ENCODE assay signal across 8 cellular contexts in the genomic region with DNA sequence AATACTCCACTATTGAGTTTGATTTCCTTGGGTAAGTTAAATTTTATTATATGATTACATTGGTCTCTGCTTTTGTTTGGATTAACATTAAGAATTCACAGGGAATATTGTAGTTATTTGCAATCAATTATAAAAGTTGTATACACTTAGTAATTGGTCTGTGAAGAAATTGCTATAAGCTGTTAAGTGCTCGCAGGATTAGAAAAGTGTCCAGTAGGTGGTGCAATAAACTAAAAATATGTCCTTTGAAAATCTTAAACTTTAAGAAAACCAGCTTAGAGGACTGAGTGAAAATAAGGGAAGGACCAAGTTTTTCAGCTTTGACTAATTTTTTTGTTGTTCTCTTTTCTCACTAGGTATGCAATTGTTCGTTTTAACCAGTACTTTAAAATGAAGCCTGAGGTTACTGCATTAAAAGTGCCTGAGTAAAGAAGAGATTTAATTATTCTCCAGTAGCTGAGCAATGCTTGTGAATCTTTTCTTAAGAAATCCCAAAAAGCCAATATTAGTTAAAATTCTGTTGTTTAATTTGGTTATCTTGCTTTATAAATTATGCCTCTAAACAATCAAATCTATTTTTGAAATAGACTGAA. TPM values are rescaled to one million over a fixed set of nuclear protein-coding genes. Genes with fewer than 3 reads are reported as not detected.
DNase-seq lines count a peak whose midpoint lies in the region; ATAC-seq and TF ChIP-seq lines count a peak whose summit lies in the region.

No MANE protein-coding gene starts in this region.

- H3F3A ChIP-seq in neural cell (ENCODE audit: insufficient read depth, low read length, poor library complexity, severe bottlenecking), result no peaks in the 10 kb centered on the region

- peak; percentile 66 for TF ChIP-seq RAD21 in neural cell (conservative IDR thresholded peaks at IDR 0.05)

- no peak overlapping the region for H3K9ac ChIP-seq in colonic mucosa (ENCODE audit: low read depth in 2 of 2, low read length in 2 of 2)
- no peak overlapping the region for H3K9ac ChIP-seq in neural cell (ENCODE audit: low read length)

- H3K4me3 ChIP-seq in colonic mucosa (no peak overlapping the region), neural cell (ENCODE audit: low read length) (no peak overlapping the region)

- no peak overlapping the region for H3K27ac Mint-ChIP-seq in activated CD4-positive, alpha-beta T cell treated with anti-CD3 and anti-CD28 coated beads for 36 hours
- H3K27ac Mint-ChIP-seq in activated CD4-positive, alpha-beta T cell treated with anti-CD3 and anti-CD28 coated beads, Interleukin-2, amount 10 ng/mL, durations not matched to agents 24 days and 14 days, result no peak overlapping the region
- H3K27ac Mint-ChIP-seq in stimulated activated memory B cell treated with anti-CD40 and anti-IgM and Interleukin-4, amounts not matched to agents 10 μg/mL and 1 μg/mL and 100 μg/mL, for 72 hours, result no peak overlapping the region

- peaks cover 5% of the 10 kb centered on the region for H3K36me3 ChIP-seq in colonic mucosa
- peaks cover 8% of the 10 kb centered on the region for H3K36me3 ChIP-seq in neural cell (ENCODE audit: insufficient read depth, low read length)

- H3K4me2 ChIP-seq in neural cell (ENCODE audit: low read length), result no peak overlapping the region

- peaks cover 14% of the 10 kb centered on the region for H3K4me1 Mint-ChIP-seq in activated CD4-positive, alpha-beta T cell treated with anti-CD3 and anti-CD28 coated beads for 36 hours
- peaks cover 20% of the 10 kb centered on the region for H3K4me1 Mint-ChIP-seq in activated CD4-positive, alpha-beta T cell treated with anti-CD3 and anti-CD28 coated beads, Interleukin-2, amount 10 ng/mL, durations not matched to agents 24 days and 14 days
- H3K4me1 Mint-ChIP-seq in stimulated activated memory B cell treated with anti-CD40 and anti-IgM and Interleukin-4, amounts not matched to agents 10 μg/mL and 1 μg/mL and 100 μg/mL, for 72 hours, result peaks cover 13% of the 10 kb centered on the region

- CTCF ChIA-PET in activated CD4-positive, alpha-beta T cell treated with anti-CD3 and anti-CD28 coated beads for 36 hours (lab: Charles Lee), result interaction anchor here (0.6 to 1.3 kb wide), 13 partner anchors 10 to 690 kb away, joined by 3 to 10 read pairs (median 3); no protein-coding TSS in a partner anchor

- no peaks in the 10 kb centered on the region for H3K79me2 ChIP-seq in neural cell (replicated peaks; ENCODE audit: insufficient read depth, low read length)

- intact Hi-C loops in activated CD4-positive, alpha-beta T cell treated with anti-CD3 and anti-CD28 coated beads for 36 hours (cut with DNase I, micrococcal nuclease), result no loop called here
- intact Hi-C loops in activated CD4-positive, alpha-beta T cell treated with anti-CD3 and anti-CD28 coated beads, Interleukin-2, amount 10 ng/mL, durations not matched to agents 24 days and 14 days (cut with micrococcal nuclease), result loop anchor here (5.0 kb wide), 1 partner anchor 173 kb away; no protein-coding TSS in a partner anchor
- intact Hi-C loops in colonic mucosa (cut with DNase I), result no loop called here

- no peaks in the 10 kb centered on the region for H3K4me1 ChIP-seq in colonic mucosa

- peak; percentile 56 for TF ChIP-seq CTCF in colonic mucosa (IDR thresholded peaks at IDR 0.05)
- peak; percentile 66 for TF ChIP-seq CTCF in neural cell (IDR thresholded peaks at IDR 0.05; ENCODE audit: poor library complexity, severe bottlenecking)

- DNase-seq in activated CD4-positive, alpha-beta T cell treated with anti-CD3 and anti-CD28 coated beads for 36 hours, result no peak
- no peak for DNase-seq in activated CD4-positive, alpha-beta T cell treated with anti-CD3 and anti-CD28 coated beads, Interleukin-2, amount 10 ng/mL, durations not matched to agents 24 days and 14 days
- peak; percentile 13 for DNase-seq in NCI-H774 (lab: John Stamatoyannopoulos, UW)
- DNase-seq in colonic mucosa, result no peak
- DNase-seq in activated CD4-positive, CD25-positive, alpha-beta regulatory T cell treated with anti-CD3 and anti-CD28 coated beads, Interleukin-2, amount 50 U/mL, for 72 hours, result no peak

- peaks cover 25% of the 10 kb centered on the region for H3K36me3 Mint-ChIP-seq in activated CD4-positive, alpha-beta T cell treated with anti-CD3 and anti-CD28 coated beads for 36 hours (ENCODE audit: low read depth)
- H3K36me3 Mint-ChIP-seq in activated CD4-positive, alpha-beta T cell treated with anti-CD3 and anti-CD28 coated beads, Interleukin-2, amount 10 ng/mL, durations not matched to agents 24 days and 14 days (ENCODE audit: low read depth), result peaks cover 30% of the 10 kb centered on the region
- H3K36me3 Mint-ChIP-seq in stimulated activated memory B cell treated with anti-CD40 and anti-IgM and Interleukin-4, amounts not matched to agents 10 μg/mL and 1 μg/mL and 100 μg/mL, for 72 hours, result peaks cover 29% of the 10 kb centered on the region

- H3K27ac ChIP-seq in colonic mucosa (no peak overlapping the region), neural cell (ENCODE audit: low read length) (no peak overlapping the region)

- H3K4me3 Mint-ChIP-seq in activated CD4-positive, alpha-beta T cell treated with anti-CD3 and anti-CD28 coated beads for 36 hours, result no peak overlapping the region
- no peak overlapping the region for H3K4me3 Mint-ChIP-seq in activated CD4-positive, alpha-beta T cell treated with anti-CD3 and anti-CD28 coated beads, Interleukin-2, amount 10 ng/mL, durations not matched to agents 24 days and 14 days
- no peak overlapping the region for H3K4me3 Mint-ChIP-seq in stimulated activated memory B cell treated with anti-CD40 and anti-IgM and Interleukin-4, amounts not matched to agents 10 μg/mL and 1 μg/mL and 100 μg/mL, for 72 hours

- ATAC-seq in activated CD4-positive, alpha-beta T cell treated with anti-CD3 and anti-CD28 coated beads for 36 hours, result peak; percentile 39
- ATAC-seq in HG02610 (IDR thresholded peaks at IDR 0.05; ENCODE audit: unreplicated experiment), result peak; percentile 31
- no peak for ATAC-seq in stimulated activated memory B cell treated with anti-CD40 and anti-IgM and Interleukin-4, amounts not matched to agents 10 μg/mL and 1 μg/mL and 100 μg/mL, for 72 hours

- no peaks in the 10 kb centered on the region for H3K27me3 ChIP-seq in colonic mucosa
- no peaks in the 10 kb centered on the region for H3K27me3 ChIP-seq in neural cell (ENCODE audit: insufficient read depth, low read depth, low read length)

- POLR2A ChIA-PET in activated CD4-positive, alpha-beta T cell treated with anti-CD3 and anti-CD28 coated beads for 36 hours (lab: Charles Lee), result no interaction called here

- TF ChIP-seq EP300 in neural cell (conservative IDR thresholded peaks at IDR 0.05; ENCODE audit: poor library complexity, severe bottlenecking), result no peak

- H2AFZ ChIP-seq in neural cell (ENCODE audit: low read depth, low read length), result no peak overlapping the region

- H3K9me2 ChIP-seq in neural cell (ENCODE audit: insufficient read depth, low read length), result no peaks in the 10 kb centered on the region

- no peaks in the 10 kb centered on the region for H3K9me3 Mint-ChIP-seq in activated CD4-positive, alpha-beta T cell treated with anti-CD3 and anti-CD28 coated beads for 36 hours (ENCODE audit: low read depth)
- H3K9me3 Mint-ChIP-seq in activated CD4-positive, alpha-beta T cell treated with anti-CD3 and anti-CD28 coated beads, Interleukin-2, amount 10 ng/mL, durations not matched to agents 24 days and 14 days, result no peaks in the 10 kb centered on the region
- H3K9me3 Mint-ChIP-seq in stimulated activated memory B cell treated with anti-CD40 and anti-IgM and Interleukin-4, amounts not matched to agents 10 μg/mL and 1 μg/mL and 100 μg/mL, for 72 hours, result no peaks in the 10 kb centered on the region

- no peaks in the 10 kb centered on the region for H3K27me3 Mint-ChIP-seq in activated CD4-positive, alpha-beta T cell treated with anti-CD3 and anti-CD28 coated beads for 36 hours
- H3K27me3 Mint-ChIP-seq in activated CD4-positive, alpha-beta T cell treated with anti-CD3 and anti-CD28 coated beads, Interleukin-2, amount 10 ng/mL, durations not matched to agents 24 days and 14 days, result no peaks in the 10 kb centered on the region
- no peaks in the 10 kb centered on the region for H3K27me3 Mint-ChIP-seq in stimulated activated memory B cell treated with anti-CD40 and anti-IgM and Interleukin-4, amounts not matched to agents 10 μg/mL and 1 μg/mL and 100 μg/mL, for 72 hours

- no peaks in the 10 kb centered on the region for H3K9me3 ChIP-seq in colonic mucosa
- H3K9me3 ChIP-seq in neural cell (ENCODE audit: low read length), result no peaks in the 10 kb centered on the region

- no peaks in the 10 kb centered on the region for H4K20me1 ChIP-seq in neural cell (ENCODE audit: insufficient read depth)

TF ChIP-seq in neural cell, 6 proteins besides CTCF, POLR2A, EP300 and RAD21:
- peak; percentile 56 for TF ChIP-seq SMC3 (conservative IDR thresholded peaks at IDR 0.05; ENCODE audit: poor library complexity)
- no peak for TF ChIP-seq POLR2AphosphoS5 (IDR thresholded peaks at IDR 0.05)
TF ChIP-seq in neural cell: peak in this region for 1.

RNA-seq across cellular contexts. Expression of a gene that starts 59.7 kb away (rescaled TPM):
- 10 to 100 TPM; 38.6 to 62.1 TPM for total RNA-seq in activated CD4-positive, alpha-beta T cell treated with anti-CD3 and anti-CD28 coated beads for 36 hours
- total RNA-seq in activated CD4-positive, alpha-beta T cell treated with anti-CD3 and anti-CD28 coated beads, Interleukin-2, amount 10 ng/mL, durations not matched to agents 24 days and 14 days, result 94.5 and 102 TPM in 2 replicates
- total RNA-seq in colonic mucosa, result 100 to 1,000 TPM in 1 of 2 donors, 10 to 100 TPM in 1; 82.4 to 115 TPM
- polyA plus RNA-seq in neural cell, result 69.4 and 78.5 TPM in 2 replicates
- 197 and 212 TPM in 2 replicates for polyA minus RNA-seq in neural cell
